13 cellular contexts compared by ENCODE assay signal in genomic region chr20:15155848-15156401, GRCh38.
"Had no signal": no experiment of that assay in that cellular context is flagged by ENCODE, and none has a peak within 500 bp of the region (broad histone marks: within the 10 kb centered on the region; RNA-seq: fewer than 3 reads in every experiment).

No MANE protein-coding gene starts in this region.

- H3K27ac Mint-ChIP-seq: activated naive CD8-positive, alpha-beta T cell treated with anti-CD3 and anti-CD28 coated beads, Interleukin-2, amount 50 U/mL, for 24 hours; naive thymus-derived CD4-positive, alpha-beta T cell; type B pancreatic cell had no signal

- H3K4me1 Mint-ChIP-seq: activated naive CD8-positive, alpha-beta T cell treated with anti-CD3 and anti-CD28 coated beads, Interleukin-2, amount 50 U/mL, for 24 hours had no signal

- DNase-seq: activated CD4-positive, alpha-beta T cell treated with anti-CD3 and anti-CD28 coated beads, Interleukin-2, amount 50 U/mL, for 48 hours; activated CD4-positive, CD25-positive, alpha-beta regulatory T cell; activated naive CD8-positive, alpha-beta T cell treated with anti-CD3 and anti-CD28 coated beads, Interleukin-2, amount 50 U/mL, for 24 hours; lower lobe of right lung; naive thymus-derived CD4-positive, alpha-beta T cell; substantia nigra had no signal

- H3K4me3 Mint-ChIP-seq: activated naive CD8-positive, alpha-beta T cell treated with anti-CD3 and anti-CD28 coated beads, Interleukin-2, amount 50 U/mL, for 24 hours; naive thymus-derived CD4-positive, alpha-beta T cell; type B pancreatic cell had no signal

- H3K79me2 ChIP-seq: hepatocyte had no signal

- H3K27ac ChIP-seq: ascending aorta, cardiac muscle cell, hepatocyte, lower lobe of right lung, neutrophil, right atrium auricular region had no signal

- H3K4me3 ChIP-seq: ascending aorta, cardiac muscle cell, hepatocyte, lower lobe of right lung, right atrium auricular region, smooth muscle cell had no signal

- H3K36me3 Mint-ChIP-seq: naive thymus-derived CD4-positive, alpha-beta T cell had no signal

- ATAC-seq: activated naive CD8-positive, alpha-beta T cell treated with anti-CD3 and anti-CD28 coated beads, Interleukin-2, amount 50 U/mL, for 24 hours; lower lobe of right lung; naive thymus-derived CD4-positive, alpha-beta T cell had no signal

- H3K4me1 ChIP-seq: ascending aorta, lower lobe of right lung, right atrium auricular region had no signal

- H2AFZ ChIP-seq: hepatocyte had no signal

- H3K36me3 ChIP-seq: ascending aorta, cardiac muscle cell, lower lobe of right lung, neutrophil, right atrium auricular region had no signal

- H3K27me3 ChIP-seq: ascending aorta, cardiac muscle cell, hepatocyte, neutrophil, right atrium auricular region had no signal

- H3K4me2 ChIP-seq: hepatocyte, smooth muscle cell had no signal

- H3K9me3 ChIP-seq: ascending aorta, lower lobe of right lung, neutrophil, right atrium auricular region had no signal
